Comparison of ENCODE assay signal across 8 cellular contexts in genomic region chr4:84578540-84579409, GRCh38. TPM values are rescaled to one million over a fixed set of nuclear protein-coding genes. Genes with fewer than 3 reads are reported as not detected.
DNase-seq lines count a peak whose midpoint lies in the region; ATAC-seq and TF ChIP-seq lines count a peak whose summit lies in the region.

No MANE protein-coding gene starts in this region.

- peaks cover 27% of the 10 kb centered on the region for H3K4me1 ChIP-seq in neuron (ENCODE audit: insufficient read depth, low read length)

- peak; percentile 24 for DNase-seq in Daoy (ENCODE audit: low read depth)
- DNase-seq in NCI-H748 treated with DMSO at 0.1 percent for 48 hours (lab: John Stamatoyannopoulos, UW) = peak; percentile 8
- peak; percentile 67 for DNase-seq in dermis blood vessel endothelial cell
- DNase-seq in iPS-NIHi7 (ENCODE audit: extremely low spot score) = no peak
- no peak for DNase-seq in effector CD8-positive, alpha-beta T cell (lab: John Stamatoyannopoulos, UW)

- H3K4me3 ChIP-seq in neuron (ENCODE audit: low read length) = no peak overlapping the region

- TF ChIP-seq CTCF in 22Rv1 (IDR thresholded peaks at IDR 0.05) = peak; percentile 87

- H3K36me3 ChIP-seq in neuron (ENCODE audit: insufficient read depth, low read length) = no peaks in the 10 kb centered on the region

- ATAC-seq in GM19324 (IDR thresholded peaks at IDR 0.05; ENCODE audit: low FRiP score, unreplicated experiment) = no peak

- no peaks in the 10 kb centered on the region for H3K9me3 ChIP-seq in neuron (ENCODE audit: low read length)

- H3K27me3 ChIP-seq in neuron (ENCODE audit: insufficient read depth, low read length) = peaks cover 19% of the 10 kb centered on the region

- H3K27ac ChIP-seq in 22Rv1 = no peak overlapping the region

- H2AFZ ChIP-seq in neuron (ENCODE audit: low read depth, low read length) = peak overlapping the region; percentile 28

RNA-seq across cellular contexts. Expression of gene CDS1, which starts 4.2 kb away (rescaled TPM):
- total RNA-seq in Daoy (2014; rRNA removed; shearing (Covaris generic)) = 0.45 and 1.6 TPM in 2 replicates
- total RNA-seq in dermis blood vessel endothelial cell = 0.05 TPM in 1 of 2 replicates, not detected in the other

Comparison
In these comparisons a context has a peak if more than half of its experiments do, and no peak if none do; other contexts are left out.
1. DNase-seq: peak in Daoy (single experiment), NCI-H748 treated with DMSO at 0.1 percent for 48 hours (single experiment) and dermis blood vessel endothelial cell (single experiment); none in iPS-NIHi7 (single experiment) and effector CD8-positive, alpha-beta T cell (single experiment).